In the genomic region with DNA sequence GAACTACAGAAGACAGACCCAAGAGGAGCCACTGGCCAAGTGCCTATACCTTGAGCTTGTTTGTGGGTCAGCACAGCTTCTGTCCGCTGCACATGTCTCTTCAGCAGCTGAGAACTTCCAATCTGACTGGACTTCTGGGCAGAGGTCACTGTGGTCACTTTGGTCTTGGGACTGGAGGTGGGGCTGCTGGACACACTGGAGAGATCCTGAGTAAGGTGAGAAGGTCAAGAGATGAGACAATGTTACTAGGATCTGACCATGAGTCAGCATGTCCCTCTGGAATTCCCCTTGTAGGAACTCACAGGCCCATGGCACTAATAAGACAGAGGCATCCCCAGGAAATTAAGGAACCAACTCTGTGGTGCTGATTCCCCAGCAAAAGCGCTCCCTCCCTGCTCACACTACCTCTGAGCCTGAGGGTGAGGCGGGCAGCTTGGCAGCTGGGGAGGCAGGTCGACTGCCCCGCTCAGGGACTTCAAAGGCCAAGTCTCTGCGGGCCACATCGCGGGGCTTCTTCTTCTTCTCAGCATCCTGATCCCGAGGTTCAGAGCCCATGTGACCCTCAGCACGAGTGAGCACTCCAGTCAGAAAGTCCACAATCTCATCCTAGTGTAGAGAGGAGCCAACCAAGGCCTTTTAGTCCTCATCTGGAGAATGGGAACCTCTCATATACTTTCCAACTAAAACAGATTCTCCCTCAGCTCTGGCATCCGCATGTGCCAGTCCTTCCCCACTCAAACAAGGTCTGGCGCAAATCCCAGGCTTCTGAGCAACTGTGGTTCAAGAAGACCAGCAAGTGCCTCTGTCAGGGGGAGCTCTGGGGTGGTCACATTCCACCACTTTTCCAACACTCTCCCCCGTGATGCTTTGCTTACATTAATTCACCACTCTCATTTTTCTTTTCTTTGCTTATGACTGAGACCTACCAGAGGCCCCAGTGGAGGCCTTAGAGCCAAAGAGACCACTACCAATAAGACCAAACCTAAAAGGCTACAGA, we compare ENCODE assay signal across 14 cellular contexts. TPM values are rescaled to one million over a fixed set of nuclear protein-coding genes. Genes with fewer than 3 reads are reported as not detected.
A peak's percentile ranks its signal among the peaks of the same experiment; 100 is the strongest.
DNase-seq lines count a peak whose midpoint lies in the region; ATAC-seq lines count a peak whose summit lies in the region.
"Had no signal": no experiment of that assay in that cellular context is flagged by ENCODE, and none has a peak within 500 bp of the region (broad histone marks: within the 10 kb centered on the region; RNA-seq: fewer than 3 reads in every experiment).

No MANE protein-coding gene starts in this region.

- H3K9me3 Mint-ChIP-seq in activated CD8-positive, alpha-beta T cell treated with anti-CD3 and anti-CD28 coated beads, Interleukin-2, amount 10 ng/mL, durations not matched to agents 7 days and 5 days (ENCODE audit: insufficient read depth): no peaks in the 10 kb centered on the region

- H3K36me3 Mint-ChIP-seq in activated CD8-positive, alpha-beta T cell treated with anti-CD3 and anti-CD28 coated beads, Interleukin-2, amount 10 ng/mL, durations not matched to agents 7 days and 5 days (ENCODE audit: low read depth): peaks cover 82% of the 10 kb centered on the region

- CTCF ChIA-PET in activated CD8-positive, alpha-beta T cell treated with anti-CD3 and anti-CD28 coated beads, Interleukin-2, amount 10 ng/mL, durations not matched to agents 7 days and 5 days (lab: Charles Lee): no interaction called here

- DNase-seq in ACHN: peak; percentile 71
- DNase-seq in GM04503 (ENCODE audit: low read depth): peak; percentile 29
- DNase-seq in activated CD8-positive, alpha-beta T cell treated with anti-CD3 and anti-CD28 coated beads, Interleukin-2, amount 10 ng/mL, durations not matched to agents 7 days and 5 days: no peak
- DNase-seq in left lobe of liver (ENCODE audit: low spot score): no peak
- no peak for DNase-seq in NOMO-1 treated with dmso at 0.1 percent for 144 hours (lab: John Stamatoyannopoulos, UW; ENCODE audit: unreplicated experiment)
- no peak for DNase-seq in NCI-H1092 (lab: John Stamatoyannopoulos, UW)
- DNase-seq: activated CD4-positive, alpha-beta T cell treated with anti-CD3 and anti-CD28 coated beads, Interleukin-2, amount 50 U/mL, for 1 hour; aorta; foreskin keratinocyte; NCI-H2081; spleen had no signal

- H3K27me3 Mint-ChIP-seq in activated CD8-positive, alpha-beta T cell treated with anti-CD3 and anti-CD28 coated beads, Interleukin-2, amount 10 ng/mL, durations not matched to agents 7 days and 5 days (ENCODE audit: low read depth): no peaks in the 10 kb centered on the region

- H3K27ac Mint-ChIP-seq in activated CD8-positive, alpha-beta T cell treated with anti-CD3 and anti-CD28 coated beads, Interleukin-2, amount 10 ng/mL, durations not matched to agents 7 days and 5 days: peak overlapping the region; percentile 57

- H3K4me3 Mint-ChIP-seq in activated CD8-positive, alpha-beta T cell treated with anti-CD3 and anti-CD28 coated beads, Interleukin-2, amount 10 ng/mL, durations not matched to agents 7 days and 5 days: no peak overlapping the region

- ATAC-seq in activated CD8-positive, alpha-beta T cell treated with anti-CD3 and anti-CD28 coated beads, Interleukin-2, amount 10 ng/mL, durations not matched to agents 7 days and 5 days: no peak
- ATAC-seq in left lobe of liver (peak; percentile 26), HG03520 (IDR thresholded peaks at IDR 0.05; ENCODE audit: unreplicated experiment) (no peak), HG02884 (IDR thresholded peaks at IDR 0.05; ENCODE audit: unreplicated experiment) (no peak)
- ATAC-seq: foreskin keratinocyte had no signal

- no peaks in the 10 kb centered on the region for H3K4me1 Mint-ChIP-seq in activated CD8-positive, alpha-beta T cell treated with anti-CD3 and anti-CD28 coated beads, Interleukin-2, amount 10 ng/mL, durations not matched to agents 7 days and 5 days (ENCODE audit: low read depth)

- POLR2A ChIA-PET in activated CD8-positive, alpha-beta T cell treated with anti-CD3 and anti-CD28 coated beads, Interleukin-2, amount 10 ng/mL, durations not matched to agents 7 days and 5 days (lab: Charles Lee): no interaction called here

- in situ Hi-C loops in ACHN (cut with HindIII; ENCODE audit: low pct_ligation_motif_present, low pct_unique_long_range_greater_than_20kb, low sequenced_read_pairs): no loop called here

RNA-seq across cellular contexts. Expression of a gene that starts 29.4 kb away (rescaled TPM):
- total RNA-seq in activated CD8-positive, alpha-beta T cell treated with anti-CD3 and anti-CD28 coated beads, Interleukin-2, amount 10 ng/mL, durations not matched to agents 7 days and 5 days: 10 to 100 TPM; 60.8 to 64.4 TPM
- total RNA-seq in left lobe of liver: 18.5 TPM

RNA-seq across cellular contexts. Expression of a gene that starts 33.8 kb away (rescaled TPM):
- not detected for total RNA-seq in activated CD8-positive, alpha-beta T cell treated with anti-CD3 and anti-CD28 coated beads, Interleukin-2, amount 10 ng/mL, durations not matched to agents 7 days and 5 days
- 0.10 TPM for total RNA-seq in left lobe of liver
- total RNA-seq: H4 had no signal

Comparison
In these comparisons a context has a peak if more than half of its experiments do, and no peak if none do; other contexts are left out.
1. DNase-seq: peak in ACHN (single experiment) and GM04503 (single experiment); none in activated CD8-positive, alpha-beta T cell treated with anti-CD3 and anti-CD28 coated beads, Interleukin-2, amount 10 ng/mL, durations not matched to agents 7 days and 5 days (single experiment), left lobe of liver (single experiment), NOMO-1 treated with dmso at 0.1 percent for 144 hours (single experiment) and NCI-H1092 (single experiment).